ENCODE assay signal across 9 cellular contexts in the genomic region with DNA sequence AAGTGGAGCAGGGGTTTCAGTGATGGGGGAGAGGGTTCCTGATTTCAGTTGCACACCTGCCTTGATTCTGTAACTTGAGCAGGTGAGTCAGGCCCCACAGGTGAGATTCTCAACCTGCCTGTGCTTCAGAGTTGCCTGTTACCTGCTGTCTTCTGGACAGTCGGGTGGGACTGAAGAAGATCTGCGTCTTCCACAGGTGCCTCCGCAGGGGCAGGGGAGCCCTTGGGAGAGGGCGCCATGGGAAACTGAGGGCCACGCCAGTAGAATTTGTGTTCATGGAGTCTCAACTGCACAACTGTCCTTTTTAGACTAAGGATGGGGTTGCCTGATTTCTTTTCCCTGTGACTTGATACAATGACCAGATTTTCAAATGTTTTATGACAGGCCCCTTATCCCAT. TPM values are rescaled to one million over a fixed set of nuclear protein-coding genes. Genes with fewer than 3 reads are reported as not detected.
"Had no signal": no experiment of that assay in that cellular context is flagged by ENCODE, and none has a peak within 500 bp of the region (broad histone marks: within the 10 kb centered on the region; RNA-seq: fewer than 3 reads in every experiment).

No MANE protein-coding gene starts in this region.

- H3K4me2 ChIP-seq: GM23338 had no signal

- H3K36me3 Mint-ChIP-seq: IgD-negative memory B cell had no signal

- DNase-seq: H9, HCEC 1CT, KBM-7 had no signal

- H3K4me3 Mint-ChIP-seq: GM23338, H9, IgD-negative memory B cell had no signal

- H3K27ac ChIP-seq: HL-60 had no signal

- H3K4me3 ChIP-seq: GM23338 had no signal

- ATAC-seq: GM23338, HepG2 had no signal

- H3K27ac Mint-ChIP-seq: GM23338, H9, IgD-negative memory B cell had no signal

- H2AFZ ChIP-seq: GM23338 had no signal

RNA-seq across cellular contexts. Expression of a gene that starts 5.2 kb away (rescaled TPM):
- total RNA-seq: H1, HT1080 had no signal
- polyA plus RNA-seq: IgD-negative memory B cell had no signal

RNA-seq across cellular contexts. Expression of a gene that starts 28.6 kb away (rescaled TPM):
- total RNA-seq: GM23338, H1, H9, HepG2, HT1080 had no signal
- polyA plus RNA-seq: GM23338, H1, HepG2, IgD-negative memory B cell had no signal
